ENCODE assay signal across 22 cellular contexts in genomic region chr15:62512906-62513305, GRCh38.
"Had no signal": no experiment of that assay in that cellular context is flagged by ENCODE, and none has a peak within 500 bp of the region (broad histone marks: within the 10 kb centered on the region; RNA-seq: fewer than 3 reads in every experiment).

No MANE protein-coding gene starts in this region.

- DNase-seq: cortex of kidney; effector memory CD8-positive, alpha-beta T cell; erythroblast; esophagus squamous epithelium; foreskin melanocyte; glutamatergic neuron; heart right ventricle; hippocampal formation; left cardiac atrium; left lung; mammary epithelial cell; mesendoderm; midbrain; naive thymus-derived CD8-positive, alpha-beta T cell; pancreas; right lobe of liver; stimulated activated CD4-positive, alpha-beta T cell treated with anti-CD3 and anti-CD28 coated beads, Interleukin-2, amount 100 ng/mL, for 24 hours; stimulated activated CD4-positive, alpha-beta T cell treated with anti-CD3 and anti-CD28 coated beads, Interleukin-4, amount 100 ng/mL, for 24 hours; stimulated activated naive CD4-positive, alpha-beta T cell treated with Interleukin-2 at 50 U/mL for 16 hours; stomach; thyroid gland had no signal

- H3K4me3 ChIP-seq: esophagus squamous epithelium, heart right ventricle, left lung, pancreas, right lobe of liver, stomach, thyroid gland had no signal

- H3K36me3 ChIP-seq: esophagus squamous epithelium, heart right ventricle, left lung, neutrophil, pancreas, right lobe of liver, stomach, thyroid gland had no signal

- H3K4me1 ChIP-seq: esophagus squamous epithelium, left lung, pancreas, right lobe of liver, thyroid gland had no signal

- H3K9me3 ChIP-seq: esophagus squamous epithelium, heart right ventricle, left lung, neutrophil, pancreas, right lobe of liver, stomach, thyroid gland had no signal

- H3K27ac ChIP-seq: esophagus squamous epithelium, left lung, neutrophil, pancreas, right lobe of liver, stomach, thyroid gland had no signal

- H3K27me3 ChIP-seq: heart right ventricle, left lung, pancreas, right lobe of liver, stomach, thyroid gland had no signal
